ENCODE assay signal across 19 cellular contexts in the genomic region with DNA sequence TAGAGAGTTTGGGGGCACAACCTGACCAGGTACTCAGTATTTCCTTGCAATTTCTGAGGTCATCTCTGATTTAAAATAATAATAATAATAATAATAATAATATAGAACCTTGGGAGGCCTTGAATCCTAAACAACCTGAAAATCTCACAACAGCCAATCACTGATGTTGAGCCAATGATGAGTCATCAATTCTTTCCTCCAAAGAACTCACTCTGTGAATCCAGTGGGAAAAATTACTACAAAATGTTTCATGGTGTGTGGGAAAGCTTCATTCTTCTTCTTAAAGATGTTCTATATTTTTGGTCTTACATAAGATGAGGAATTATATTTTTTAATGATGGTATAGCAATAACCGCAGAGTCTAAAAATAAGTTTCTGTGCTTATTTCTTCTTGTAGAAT.
"Had no signal": no experiment of that assay in that cellular context is flagged by ENCODE, and none has a peak within 500 bp of the region (broad histone marks: within the 10 kb centered on the region; RNA-seq: fewer than 3 reads in every experiment).

No MANE protein-coding gene starts in this region.

- DNase-seq: KBM-7, NCI-H1092, NCI-H1105 treated with DMSO at 0.1 percent for 48 hours, NCI-H1436, NCI-H187, NCI-H2029, NCI-H2081 treated with DMSO at 0.1 percent for 48 hours, NCI-H2171, NCI-H226, NCI-H446, NCI-H510A, NCI-H524 treated with DMSO at 0.1 percent for 48 hours, NCI-H69, NCI-H774, SHP77, SK-N-SH, SW 1271, T-cell had no signal

- H3K9me3 ChIP-seq: SK-N-SH had no signal

- H3K9ac ChIP-seq: SK-N-SH had no signal

- ATAC-seq: T-cell had no signal

- H3K4me2 ChIP-seq: SK-N-SH had no signal

- H3K27ac ChIP-seq: RWPE1 had no signal
